ENCODE assay signal across 24 cellular contexts in the genomic region with DNA sequence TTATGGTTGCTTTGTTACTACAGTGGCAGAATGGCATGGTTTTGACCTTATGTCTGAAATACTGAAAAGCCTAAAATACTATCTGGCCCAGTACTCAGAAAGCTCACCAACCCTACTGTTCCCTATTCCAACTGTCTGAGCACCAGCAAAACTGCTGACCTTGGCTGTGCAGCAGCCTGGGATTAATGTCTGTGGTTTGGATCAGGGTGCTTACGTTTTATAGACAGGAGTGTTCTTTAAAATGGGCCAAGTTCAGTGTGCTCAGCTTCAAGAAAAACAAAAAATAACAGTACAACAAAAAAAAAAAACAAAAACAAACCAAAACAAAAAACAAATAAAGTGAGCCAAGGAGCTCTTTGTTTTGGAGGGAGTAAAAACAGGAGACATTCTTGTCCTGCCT. TPM values are rescaled to one million over a fixed set of nuclear protein-coding genes. Genes with fewer than 3 reads are reported as not detected.
DNase-seq lines count a peak whose midpoint lies in the region; ATAC-seq and TF ChIP-seq lines count a peak whose summit lies in the region.
"Had no signal": no experiment of that assay in that cellular context is flagged by ENCODE, and none has a peak within 500 bp of the region (broad histone marks: within the 10 kb centered on the region; RNA-seq: fewer than 3 reads in every experiment).

No MANE protein-coding gene starts in this region.

- no peaks in the 10 kb centered on the region for H3K9me3 ChIP-seq in SK-N-MC (ENCODE audit: low read depth, low read length)
- H3K9me3 ChIP-seq: A549; BLaER1 treated with 17β-estradiol and CSF1 and Interleukin-3, amounts not matched to agents 10 nM and 100 nM; SK-N-SH had no signal

- H3K36me3 ChIP-seq in SK-N-MC (ENCODE audit: insufficient read depth, low read length): no peaks in the 10 kb centered on the region
- H3K36me3 ChIP-seq: BLaER1 treated with 17β-estradiol and CSF1 and Interleukin-3, amounts not matched to agents 10 nM and 100 nM had no signal

- H3K9ac ChIP-seq in SK-N-MC (ENCODE audit: insufficient read length): no peak overlapping the region
- H3K9ac ChIP-seq: BLaER1 treated with 17β-estradiol and CSF1 and Interleukin-3, amounts not matched to agents 10 nM and 100 nM; SK-N-SH had no signal

- DNase-seq in SK-N-MC (ENCODE audit: low read depth, low spot score) (no peak), astrocyte of the spinal cord (ENCODE audit: low read depth, low spot score) (peak; percentile 24), globus pallidus (ENCODE audit: low spot score) (peak; percentile 42), sciatic nerve (ENCODE audit: low spot score) (no peak), NCI-H128 (lab: John Stamatoyannopoulos, UW; ENCODE audit: unreplicated experiment) (no peak), UCSD-AML1 (lab: John Stamatoyannopoulos, UW; ENCODE audit: unreplicated experiment) (no peak)
- DNase-seq in activated CD4-positive, CD25-positive, alpha-beta regulatory T cell treated with anti-CD3 and anti-CD28 coated beads, Interleukin-2, amount 50 U/mL, for 72 hours: no peak
- DNase-seq: AML-193; CD4-positive, alpha-beta T cell; DMS53; H9; MV-4-11; NCI-H1105; NCI-H2029 treated with DMSO at 0.1 percent for 48 hours; NCI-H2227 treated with DMSO at 0.1 percent for 48 hours; NCI-H69; SHP77 treated with DMSO at 0.1 percent for 48 hours; SK-N-SH had no signal

- H3K4me3 ChIP-seq in SK-N-MC (peak overlapping the region; percentile 14; the same call in 1 of the 2 replicates), astrocyte of the spinal cord (ENCODE audit: low read depth, low read length) (no peak overlapping the region)
- H3K4me3 ChIP-seq: A549; BLaER1 treated with 17β-estradiol and CSF1 and Interleukin-3, amounts not matched to agents 10 nM and 100 nM; GM23338 had no signal

- in situ Hi-C loops in astrocyte of the spinal cord (cut with HindIII; ENCODE audit: low sequenced_read_pairs): no loop called here

- TF ChIP-seq CTCF in astrocyte of the spinal cord (IDR thresholded peaks at IDR 0.05; ENCODE audit: low read depth, low read length): no peak

- peak; percentile 87 for ATAC-seq in sciatic nerve
- ATAC-seq: A549, GM23338, Panc1 had no signal

- H3K27ac ChIP-seq in SK-N-MC: no peak overlapping the region; the same call in 1 of the 2 replicates
- H3K27ac ChIP-seq: A549; BLaER1 treated with 17β-estradiol and CSF1 and Interleukin-3, amounts not matched to agents 10 nM and 100 nM; RWPE1 had no signal

- intact Hi-C loops in sciatic nerve (cut with DNase I): no loop called here

RNA-seq across cellular contexts. Expression of a gene that starts 36.4 kb away (rescaled TPM):
- total RNA-seq in sciatic nerve: 0.27 TPM
- total RNA-seq: CD4-positive, alpha-beta T cell; GM23338; H9; NCI-H460 had no signal

Comparison
In these comparisons a context has a peak if more than half of its experiments do, and no peak if none do; other contexts are left out.
1. DNase-seq: peak in astrocyte of the spinal cord (single experiment) and globus pallidus (single experiment); none in SK-N-MC (single experiment), sciatic nerve (single experiment), NCI-H128 (single experiment), activated CD4-positive, CD25-positive, alpha-beta regulatory T cell treated with anti-CD3 and anti-CD28 coated beads, Interleukin-2, amount 50 U/mL, for 72 hours (single experiment) and UCSD-AML1 (single experiment).